Comparison of ENCODE assay signal across 12 cellular contexts in the genomic region with DNA sequence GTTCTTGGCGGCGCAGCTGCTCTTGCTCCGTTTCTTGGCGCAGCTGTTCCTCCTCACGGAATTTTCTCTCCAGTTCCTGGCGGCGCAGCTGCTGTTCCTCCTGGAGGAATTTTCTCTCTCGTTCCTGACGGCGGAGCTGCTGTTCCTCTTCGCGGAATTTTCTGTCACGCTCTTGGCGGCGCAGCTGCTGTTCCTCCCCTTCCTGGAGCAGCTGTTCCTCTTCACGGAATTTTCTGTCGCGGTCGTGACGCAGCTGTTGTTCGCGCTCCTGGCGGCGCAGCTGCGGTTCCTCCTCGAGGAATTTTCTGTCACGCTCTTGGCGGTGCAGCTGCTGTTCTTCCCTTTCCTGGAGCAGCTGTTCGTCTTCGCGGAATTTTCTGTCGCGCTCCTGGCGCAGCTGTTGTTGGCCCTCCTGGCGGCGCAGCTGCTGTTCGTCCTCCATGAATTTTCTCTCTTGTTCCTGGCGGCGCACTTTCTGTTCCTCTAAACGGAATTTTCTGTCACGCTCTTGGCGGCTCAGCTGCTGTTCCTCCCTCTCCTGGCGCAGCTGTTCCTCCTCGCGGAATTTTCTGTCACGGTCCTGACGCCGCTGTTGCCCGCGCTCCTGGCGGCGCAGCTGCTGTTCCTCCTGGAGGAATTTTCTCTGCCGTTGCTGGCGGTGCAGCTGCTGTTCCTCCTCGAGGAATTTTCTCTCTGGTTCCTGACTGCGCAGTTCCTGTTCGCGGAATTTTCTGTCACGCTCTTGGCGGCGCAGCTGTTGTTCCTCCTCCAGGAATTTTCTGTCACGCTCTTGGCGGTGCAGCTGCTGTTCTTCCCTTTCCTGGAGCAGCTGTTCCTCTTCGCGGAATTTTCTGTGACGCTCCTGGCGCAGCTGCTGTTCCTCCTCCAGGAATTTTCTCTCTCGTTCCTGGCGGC. TPM values are rescaled to one million over a fixed set of nuclear protein-coding genes. Genes with fewer than 3 reads are reported as not detected.
DNase-seq lines count a peak whose midpoint lies in the region; ATAC-seq lines count a peak whose summit lies in the region.
"Had no signal": no experiment of that assay in that cellular context is flagged by ENCODE, and none has a peak within 500 bp of the region (broad histone marks: within the 10 kb centered on the region; RNA-seq: fewer than 3 reads in every experiment).

No MANE protein-coding gene starts in this region.

- H3K27me3 ChIP-seq in skeletal muscle satellite cell (ENCODE audit: control insufficient read depth, insufficient read depth, low read length): peaks cover 67% of the 10 kb centered on the region

- DNase-seq in NCI-H82 (lab: John Stamatoyannopoulos, UW) (peak; percentile 62), NCI-H82 treated with DMSO at 0.1 percent for 48 hours (lab: John Stamatoyannopoulos, UW; ENCODE audit: unreplicated experiment) (no peak), UCSD-AML1 (lab: John Stamatoyannopoulos, UW; ENCODE audit: unreplicated experiment) (peak; percentile 46), glomerular endothelial cell (ENCODE audit: extremely low read depth, low read depth, low spot score) (peak; percentile 12), NCI-H2081 (lab: John Stamatoyannopoulos, UW) (no peak), DMS153 (lab: John Stamatoyannopoulos, UW) (no peak)
- DNase-seq: SIG-M5 had no signal

- H3K36me3 ChIP-seq in skeletal muscle satellite cell (ENCODE audit: insufficient read depth, low read length): no peaks in the 10 kb centered on the region
- H3K36me3 ChIP-seq: adrenal gland had no signal

- H3K9ac ChIP-seq in skeletal muscle satellite cell (ENCODE audit: low read depth, low read length): no peak overlapping the region

- H3K4me3 ChIP-seq in skeletal muscle satellite cell (ENCODE audit: low read length): peak overlapping the region; percentile 58
- H3K4me3 ChIP-seq: adrenal gland had no signal

- peak overlapping the region; percentile 92 for H3K4me2 ChIP-seq in skeletal muscle satellite cell (ENCODE audit: low read length)

- peaks cover 9% of the 10 kb centered on the region for H3K9me3 ChIP-seq in skeletal muscle satellite cell (replicated peaks; ENCODE audit: low read length)
- H3K9me3 ChIP-seq: adrenal gland had no signal

- ATAC-seq in activated CD4-positive, CD25-positive, alpha-beta regulatory T cell treated with anti-CD3 and anti-CD28 coated beads, Interleukin-2, amount 50 U/mL, for 24 hours: no peak

- H3K4me1 ChIP-seq in skeletal muscle satellite cell (ENCODE audit: control insufficient read depth, insufficient read depth, low read length): peaks cover 49% of the 10 kb centered on the region

RNA-seq across cellular contexts. Expression of gene TCHH, which starts 7.0 kb away (rescaled TPM):
- under 0.01 and 0.12 TPM in 2 replicates for total RNA-seq in glomerular endothelial cell
- total RNA-seq in skeletal muscle satellite cell (2012; rRNA removed): not detected in 2 replicates
- total RNA-seq: neural crest cell had no signal

RNA-seq across cellular contexts. Expression of gene TCHHL1, which starts 19.4 kb away (rescaled TPM):
- not detected in 2 replicates for total RNA-seq in glomerular endothelial cell
- not detected in 2 replicates for total RNA-seq in skeletal muscle satellite cell (2012; rRNA removed)
- total RNA-seq: adrenal gland, neural crest cell, subcutaneous adipose tissue had no signal

RNA-seq across cellular contexts. Expression of gene RPTN, which starts 50.8 kb away (rescaled TPM):
- total RNA-seq in glomerular endothelial cell: not detected in 2 replicates
- total RNA-seq in skeletal muscle satellite cell (2012; rRNA removed): not detected in 2 replicates
- total RNA-seq: adrenal gland, neural crest cell had no signal

Comparison
In these comparisons a context has a peak if more than half of its experiments do, and no peak if none do; other contexts are left out.
1. DNase-seq: peak in NCI-H82 (single experiment), UCSD-AML1 (single experiment) and glomerular endothelial cell (single experiment); none in NCI-H82 treated with DMSO at 0.1 percent for 48 hours (single experiment), NCI-H2081 (0 of 2) and DMS153 (single experiment).